ENCODE assay signal across 1 cellular context in genomic region chr14:97022741-97023140, GRCh38.
TF ChIP-seq lines count a peak whose summit lies in the region.

No MANE protein-coding gene starts in this region.

TF ChIP-seq in GM23338, 12 proteins besides CTCF, POLR2A, EP300 and RAD21:
- no peak for TF ChIP-seq REST (IDR thresholded peaks at IDR 0.05; ENCODE audit: unreplicated experiment)
- TF ChIP-seq JUNB (IDR thresholded peaks at IDR 0.05; ENCODE audit: unreplicated experiment): no peak
- TF ChIP-seq POLR2AphosphoS5 (IDR thresholded peaks at IDR 0.05; ENCODE audit: low read depth): no peak
- TF ChIP-seq EZH2phosphoT487 (IDR thresholded peaks at IDR 0.05; ENCODE audit: unreplicated experiment): no peak
- TF ChIP-seq EZH2 (IDR thresholded peaks at IDR 0.05; ENCODE audit: low read depth, unreplicated experiment): no peak
- TF ChIP-seq ZNF462 (CRISPR knock-in tag; IDR thresholded peaks at IDR 0.05): no peak
- TF ChIP-seq ZNF331 (CRISPR knock-in tag; IDR thresholded peaks at IDR 0.05; ENCODE audit: low read depth): no peak
- TF ChIP-seq NANOG (IDR thresholded peaks at IDR 0.05; ENCODE audit: borderline replicate concordance): no peak
